In genomic region chr15:52256366-52256765, GRCh38 we compare ENCODE assay signal across 8 cellular contexts. TPM values are rescaled to one million over a fixed set of nuclear protein-coding genes. Genes with fewer than 3 reads are reported as not detected.
DNase-seq lines count a peak whose midpoint lies in the region; ATAC-seq, FAIRE-seq and TF ChIP-seq lines count a peak whose summit lies in the region.

No MANE protein-coding gene starts in this region.

- intact Hi-C loops in MCF 10A (cut with micrococcal nuclease) = loop anchor here (1.0 to 5.0 kb wide), 8 partner anchors 41 to 479 kb away; partner anchors contain the start of genes ATOSA and MYO5C

- no peaks in the 10 kb centered on the region for H3K27me3 Mint-ChIP-seq in MCF 10A (ENCODE audit: insufficient read depth, unreplicated experiment)

- CTCF ChIA-PET in MCF 10A (lab: Yijun Ruan, JAX) = interaction anchor here (0.6 to 7.6 kb wide), 46 partner anchors 9 to 1638 kb away, joined by 3 to 62 read pairs (median 4); no protein-coding TSS in a partner anchor

- H3K9me3 Mint-ChIP-seq in MCF 10A (ENCODE audit: unreplicated experiment) = no peaks in the 10 kb centered on the region

- H3K27ac Mint-ChIP-seq in MCF 10A (ENCODE audit: low read depth, unreplicated experiment) = no peak overlapping the region

- no peak for TF ChIP-seq POLR2A in GM18505 (IDR thresholded peaks at IDR 0.05; ENCODE audit: borderline replicate concordance, extremely low read depth, insufficient read depth, insufficient read length)

- peak; percentile 89 for FAIRE-seq in GM19239 (lab: Jason Lieb, UNC)

- peaks cover 28% of the 10 kb centered on the region for H3K36me3 Mint-ChIP-seq in MCF 10A (ENCODE audit: insufficient read depth, unreplicated experiment)

- peaks cover 39% of the 10 kb centered on the region for H3K4me1 Mint-ChIP-seq in MCF 10A (ENCODE audit: insufficient read depth, unreplicated experiment)

- DNase-seq in AG09319 (ENCODE audit: extremely low read depth, low read depth) (peak; percentile 50), GM19239 (ENCODE audit: insufficient read length, low spot score) (peak; percentile 63), NCI-H2081 treated with DMSO at 0.1 percent for 48 hours (lab: John Stamatoyannopoulos, UW) (peak; percentile 7), MCF 10A (ENCODE audit: unreplicated experiment) (peak; percentile 73), iris pigment epithelial cell (ENCODE audit: low read depth) (peak; percentile 77)
- peak; percentile 47 to 56 for DNase-seq in stimulated activated CD4-positive, alpha-beta T cell treated with anti-CD3 and anti-CD28 coated beads, Interleukin-1b, Interleukin-23, amount 100 ng/mL, for 1 hour (ENCODE audit: low read depth in 2 of 2)

- POLR2A ChIA-PET in MCF 10A (lab: Yijun Ruan, JAX) = interaction anchor here (0.6 to 1.9 kb wide), 7 partner anchors 32 to 478 kb away, joined by 3 to 12 read pairs (median 4); partner anchors contain the start of gene MYO5C

- TF ChIP-seq CTCF in AG09319 (IDR thresholded peaks at IDR 0.05; ENCODE audit: low read depth, low read length) = peak; percentile 64
- TF ChIP-seq CTCF in WI38 (IDR thresholded peaks at IDR 0.05; ENCODE audit: low read depth, low read length) = peak; percentile 53
- peak; percentile 78 for TF ChIP-seq CTCF in MCF 10A (IDR thresholded peaks at IDR 0.05; ENCODE audit: unreplicated experiment)

- no peak overlapping the region for H3K4me3 ChIP-seq in WI38 (ENCODE audit: low read depth, low read length)

- H3K4me3 Mint-ChIP-seq in MCF 10A (ENCODE audit: unreplicated experiment) = no peak overlapping the region

- no peak for ATAC-seq in GM18505 (IDR thresholded peaks at IDR 0.05; ENCODE audit: unreplicated experiment)

- BruUV-seq in MCF 10A (replicated peaks; lab: Mats Ljungman, UMichigan) = no TSS peak

RNA-seq across cellular contexts. Expression of gene MYO5C, which starts 39.2 kb away (rescaled TPM):
- total RNA-seq in MCF 10A (2022) = 25.7 and 29.4 TPM in 2 replicates

Comparison
In these comparisons a context has a peak if more than half of its experiments do, and no peak if none do; other contexts are left out.
1. DNase-seq: peak in every context shown above with its lines; median percentile 77 in iris pigment epithelial cell; 73 in MCF 10A; 63 in GM19239; 52 in stimulated activated CD4-positive, alpha-beta T cell treated with anti-CD3 and anti-CD28 coated beads, Interleukin-1b, Interleukin-23, amount 100 ng/mL, for 1 hour; 50 in AG09319; 7 in NCI-H2081 treated with DMSO at 0.1 percent for 48 hours.